Comparison of ENCODE assay signal across 25 cellular contexts in genomic region chr1:115173151-115173550, GRCh38.
A peak's percentile ranks its signal among the peaks of the same experiment; 100 is the strongest.
DNase-seq lines count a peak whose midpoint lies in the region; ATAC-seq and TF ChIP-seq lines count a peak whose summit lies in the region.
"Had no signal": no experiment of that assay in that cellular context is flagged by ENCODE, and none has a peak within 500 bp of the region (broad histone marks: within the 10 kb centered on the region; RNA-seq: fewer than 3 reads in every experiment).

No MANE protein-coding gene starts in this region.

- no peak overlapping the region; the same call in 1 of the 2 replicates for H4K91ac ChIP-seq in IMR-90 (ENCODE audit: insufficient read depth, low read depth, low read length)

- no peaks in the 10 kb centered on the region for H3K4me1 Mint-ChIP-seq in neural crest cell
- no peaks in the 10 kb centered on the region for H3K4me1 Mint-ChIP-seq in effector memory CD8-positive, alpha-beta T cell (ENCODE audit: low read depth in 2 of 2)
- H3K4me1 Mint-ChIP-seq: CD4-positive, alpha-beta memory T cell had no signal

- dilution Hi-C loops in IMR-90 (cut with HindIII; ENCODE audit: low sequenced_read_pairs, unreplicated experiment): no loop called here

- no peak overlapping the region for H2AK5ac ChIP-seq in IMR-90 (ENCODE audit: low read depth, low read length)

- no CpG with 5 or more reads among the region's 1 CpG for WGBS in IMR-90 (ENCODE audit: extremely low coverage in 2 of 2, insufficient read length in 1 of 2), 2 experiments

- H3K23ac ChIP-seq in IMR-90 (ENCODE audit: low read depth, low read length): 0 out of 2 replicates have a peak overlapping the region, but pooled peaks have one; percentile 22

- H4K8ac ChIP-seq in IMR-90 (ENCODE audit: low read depth in 2 of 2, low read length in 2 of 2): no peak overlapping the region

- H4K5ac ChIP-seq in IMR-90 (ENCODE audit: low read depth, low read length): no peak overlapping the region

- intact Hi-C loops in IMR-90 (cut with micrococcal nuclease): no loop called here

- no peak for TF ChIP-seq RAD21 in IMR-90 (IDR thresholded peaks at IDR 0.05; ENCODE audit: low read length)

- H3K4me3 ChIP-seq in IMR-90 (ENCODE audit: insufficient read depth, low read depth, low read length) (no peak overlapping the region), fibroblast of mammary gland (ENCODE audit: control insufficient read depth, low read depth, low read length) (no peak overlapping the region)

- H3K9ac ChIP-seq in IMR-90 (ENCODE audit: low read depth, low read length): no peak overlapping the region
- H3K9ac ChIP-seq: SK-N-SH had no signal

- H2BK120ac ChIP-seq in IMR-90 (ENCODE audit: low read depth, low read length): peak overlapping the region; percentile 67

- in situ Hi-C loops in IMR-90 (cut with MboI; ENCODE audit: low sequenced_read_pairs): loop anchor here (10.0 kb wide), 1 partner anchor 162 kb away; the partner anchor contains the start of gene NGF

- H2AK9ac ChIP-seq in IMR-90 (replicated peaks; ENCODE audit: low read depth, low read length, poor library complexity): no peak overlapping the region

- peaks cover 3% of the 10 kb centered on the region for H3K9me3 Mint-ChIP-seq in neural crest cell
- H3K9me3 Mint-ChIP-seq in effector memory CD8-positive, alpha-beta T cell: peaks cover 0 to 2% of the 10 kb centered on the region in 2 donors

- H3K36me3 ChIP-seq in IMR-90 (ENCODE audit: control insufficient read depth, insufficient read depth, low read length): no peaks in the 10 kb centered on the region

- peaks cover 7% of the 10 kb centered on the region; the same call in 1 of the 2 replicates for H3K9me1 ChIP-seq in IMR-90 (ENCODE audit: insufficient read depth, low read length)

- H3K9me3 ChIP-seq in IMR-90 (ENCODE audit: control insufficient read depth, insufficient read depth, low read length): peaks cover 4% of the 10 kb centered on the region
- H3K9me3 ChIP-seq: SK-N-SH had no signal

- H2AFZ ChIP-seq in IMR-90 (replicated peaks; ENCODE audit: low read length, poor library complexity): no peak overlapping the region

- H3K27ac ChIP-seq in IMR-90 (ENCODE audit: insufficient read depth, low read length): no peak overlapping the region

- H2BK20ac ChIP-seq in IMR-90 (ENCODE audit: low read depth, low read length): peak overlapping the region; percentile 77

- no peaks in the 10 kb centered on the region for H4K20me1 ChIP-seq in IMR-90 (ENCODE audit: insufficient read depth, low read length)

- no peaks in the 10 kb centered on the region for H3K79me1 ChIP-seq in IMR-90 (ENCODE audit: low read depth in 1 of 2, low read length in 2 of 2)

- no peak overlapping the region for H3K4me2 ChIP-seq in IMR-90 (ENCODE audit: low read depth, low read length)
- H3K4me2 ChIP-seq: SK-N-SH had no signal

- no peak overlapping the region for H3K4me3 Mint-ChIP-seq in neural crest cell
- no peak overlapping the region for H3K4me3 Mint-ChIP-seq in effector memory CD8-positive, alpha-beta T cell
- H3K4me3 Mint-ChIP-seq: CD4-positive, alpha-beta memory T cell had no signal

- no peak overlapping the region for H3K56ac ChIP-seq in IMR-90 (ENCODE audit: extremely low read depth, insufficient read depth, low read length)

- peak; percentile 78 for DNase-seq in EH (ENCODE audit: low read depth)
- peak; percentile 47 for DNase-seq in IMR-90
- peak; percentile 65 for DNase-seq in fibroblast of mammary gland (ENCODE audit: low read depth)
- DNase-seq in neural crest cell (ENCODE audit: low read depth, low spot score): no peak
- no peak for DNase-seq in NCI-H2107 (lab: John Stamatoyannopoulos, UW)
- DNase-seq in pons (ENCODE audit: low spot score): no peak
- no peak for DNase-seq in effector memory CD8-positive, alpha-beta T cell
- no peak for DNase-seq in NOMO-1 treated with dmso at 0.1 percent for 144 hours (lab: John Stamatoyannopoulos, UW; ENCODE audit: unreplicated experiment)
- DNase-seq: C1 segment of cervical spinal cord; CD4-positive, alpha-beta memory T cell; COR-L47; DMS53; GF-D8; KBM-7; NCI-H1048; NCI-H1417 treated with DMSO at 0.1 percent for 48 hours; NCI-H1694 treated with DMSO at 0.1 percent for 48 hours; NCI-H2081; NCI-H2171 treated with DMSO at 0.1 percent for 48 hours; NCI-H345; NCI-H524; NCI-H748 treated with DMSO at 0.1 percent for 48 hours; PC-3; SK-N-SH; SW 1271 had no signal

- no TSS peak for BruUV-seq in IMR-90 (replicated peaks; lab: Mats Ljungman, UMichigan)

- no peaks in the 10 kb centered on the region for H3K27me3 ChIP-seq in IMR-90 (ENCODE audit: control insufficient read depth, insufficient read depth, low read length)

- peak overlapping the region; percentile 77 for H3K27ac Mint-ChIP-seq in neural crest cell (ENCODE audit: unreplicated experiment)
- no peak overlapping the region for H3K27ac Mint-ChIP-seq in effector memory CD8-positive, alpha-beta T cell
- H3K27ac Mint-ChIP-seq: CD4-positive, alpha-beta memory T cell had no signal

- H3K27me3 Mint-ChIP-seq in neural crest cell (ENCODE audit: low read depth): no peaks in the 10 kb centered on the region
- peaks cover 47 to 59% of the 10 kb centered on the region in 2 donors for H3K27me3 Mint-ChIP-seq in effector memory CD8-positive, alpha-beta T cell

- H3K36me3 Mint-ChIP-seq in neural crest cell (ENCODE audit: low read depth): no peaks in the 10 kb centered on the region
- no peaks in the 10 kb centered on the region for H3K36me3 Mint-ChIP-seq in effector memory CD8-positive, alpha-beta T cell (ENCODE audit: insufficient read depth)
- H3K36me3 Mint-ChIP-seq: CD4-positive, alpha-beta memory T cell had no signal

- peaks cover 16% of the 10 kb centered on the region for H3K4me1 ChIP-seq in IMR-90 (ENCODE audit: control insufficient read depth, insufficient read depth, low read length)

- H3K14ac ChIP-seq in IMR-90 (replicated peaks; ENCODE audit: low read depth, low read length): peak overlapping the region; percentile 61; the same call in 1 of the 2 replicates

- ATAC-seq in IMR-90 (ENCODE audit: low read depth): peak; percentile 44
- ATAC-seq in effector memory CD8-positive, alpha-beta T cell (replicated peaks): no peak
- ATAC-seq: PC-3 had no signal

- POLR2A ChIA-PET in IMR-90 (lab: Charles Lee; ENCODE audit: unreplicated experiment): no interaction called here

- CTCF ChIA-PET in IMR-90 (lab: Yijun Ruan, JAX): interaction anchor here (1.1 kb wide), 1 partner anchor 11 kb away, joined by 3 read pairs; no protein-coding TSS in a partner anchor

- TF ChIP-seq CTCF in IMR-90 (conservative IDR thresholded peaks at IDR 0.05; ENCODE audit: low read depth, low read length) (no peak), fibroblast of mammary gland (conservative IDR thresholded peaks at IDR 0.05; ENCODE audit: control insufficient read depth, insufficient read depth, low read depth, low read length) (no peak), neural crest cell (conservative IDR thresholded peaks at IDR 0.05) (no peak)

- 0 out of 2 replicates have a peak overlapping the region, but pooled peaks have one; percentile 53 for H3K18ac ChIP-seq in IMR-90 (ENCODE audit: low read depth, low read length)

- 0 out of 2 replicates have a peak overlapping the region, but pooled peaks have one; percentile 1 for H3K4ac ChIP-seq in IMR-90 (ENCODE audit: low read depth, low read length)

- H2BK15ac ChIP-seq in IMR-90 (ENCODE audit: low read depth, low read length): peak overlapping the region; percentile 6; the same call in 1 of the 3 replicates

- no peak overlapping the region for H2BK5ac ChIP-seq in IMR-90 (ENCODE audit: low read depth, low read length, poor library complexity, severe bottlenecking)

- no peak for TF ChIP-seq POLR2A in IMR-90 (IDR thresholded peaks at IDR 0.05; ENCODE audit: low read depth, low read length)

TF ChIP-seq in IMR-90, 13 proteins besides CTCF, POLR2A, EP300 and RAD21:
- no peak for TF ChIP-seq NFE2L2 (IDR thresholded peaks at IDR 0.05; ENCODE audit: low read depth, low read length)
TF ChIP-seq in IMR-90: peak in this region for 0.

Comparison
In these comparisons a context has a peak if more than half of its experiments do, and no peak if none do; other contexts are left out.
1. DNase-seq: peak in EH (single experiment), IMR-90 (single experiment) and fibroblast of mammary gland (single experiment); none in neural crest cell (single experiment), NCI-H2107 (single experiment), pons (single experiment), effector memory CD8-positive, alpha-beta T cell (0 of 3) and NOMO-1 treated with dmso at 0.1 percent for 144 hours (single experiment).